8 cellular contexts compared by ENCODE assay signal in genomic region chr19:43463381-43464088, GRCh38. TPM values are rescaled to one million over a fixed set of nuclear protein-coding genes. Genes with fewer than 3 reads are reported as not detected.
DNase-seq lines count a peak whose midpoint lies in the region; ATAC-seq and TF ChIP-seq lines count a peak whose summit lies in the region.

No MANE protein-coding gene starts in this region.

- DNase-seq in DMS79 (lab: John Stamatoyannopoulos, UW) = peak; percentile 96
- peak; percentile 95 for DNase-seq in KBM-7
- DNase-seq in SHP77 (lab: John Stamatoyannopoulos, UW) = peak; percentile 81 to 84
- peak; percentile 99 for DNase-seq in activated effector memory CD4-positive, alpha-beta T cell treated with anti-CD3 and anti-CD28 coated beads, Interleukin-2, amount 50 U/mL, for 16 hours
- DNase-seq in fibroblast of villous mesenchyme (ENCODE audit: low read depth) = peak; percentile 92
- DNase-seq in nephron progenitor cell = peak; percentile 99
- DNase-seq in stimulated activated naive CD8-positive, alpha-beta T cell treated with anti-CD3 and anti-CD28 coated beads, Interleukin-15, Interleukin-2, amounts not matched to agents 100 U/mL and 50 U/mL, for 24 hours = peak; percentile 99

- TF ChIP-seq CTCF in fibroblast of villous mesenchyme (IDR thresholded peaks at IDR 0.05; ENCODE audit: insufficient read depth, low read depth, low read length) (no peak), nephron progenitor cell (IDR thresholded peaks at IDR 0.05) (no peak)

- peaks cover 65% of the 10 kb centered on the region for H3K27me3 Mint-ChIP-seq in nephron progenitor cell (ENCODE audit: low read depth, poor library complexity)

- H3K4me3 Mint-ChIP-seq in nephron progenitor cell = peak overlapping the region; percentile 90

- peaks cover 4% of the 10 kb centered on the region for H3K36me3 Mint-ChIP-seq in nephron progenitor cell (ENCODE audit: low read depth)

- H3K4me3 ChIP-seq in fibroblast of villous mesenchyme (ENCODE audit: low read depth, low read length) = peak overlapping the region; percentile 86

- ATAC-seq in GM21723 (IDR thresholded peaks at IDR 0.05; ENCODE audit: unreplicated experiment) = peak; percentile 74
- ATAC-seq in stimulated activated naive CD8-positive, alpha-beta T cell treated with anti-CD3 and anti-CD28 coated beads, Interleukin-15, Interleukin-2, amounts not matched to agents 100 U/mL and 50 U/mL, for 24 hours = peak; percentile 86

- H3K9me3 Mint-ChIP-seq in nephron progenitor cell = no peaks in the 10 kb centered on the region

- H3K27ac Mint-ChIP-seq in nephron progenitor cell = peak overlapping the region; percentile 89

- H3K4me1 Mint-ChIP-seq in nephron progenitor cell = peaks cover 16% of the 10 kb centered on the region

- in situ Hi-C loops in KBM-7 (cut with MboI; ENCODE audit: low pct_unique_long_range_greater_than_20kb, low sequenced_read_pairs) = no loop called here

RNA-seq across cellular contexts. Expression of gene LYPD3, which starts 1.9 kb away (rescaled TPM):
- total RNA-seq in fibroblast of villous mesenchyme = 0.43 TPM in 1 of 2 replicates, not detected in the other

RNA-seq across cellular contexts. Expression of gene PHLDB3, which starts 41.0 kb away (rescaled TPM):
- total RNA-seq in fibroblast of villous mesenchyme = 8.7 and 13.4 TPM in 2 replicates

RNA-seq across cellular contexts. Expression of gene TEX101, which starts 48.8 kb away (rescaled TPM):
- total RNA-seq in fibroblast of villous mesenchyme = not detected in 2 replicates

Comparison
In these comparisons a context has a peak if more than half of its experiments do, and no peak if none do; other contexts are left out.
1. Peak in every context shown above with its lines: DNase-seq, ATAC-seq and H3K4me3 ChIP-seq.